ENCODE assay signal across 9 cellular contexts in the genomic region with DNA sequence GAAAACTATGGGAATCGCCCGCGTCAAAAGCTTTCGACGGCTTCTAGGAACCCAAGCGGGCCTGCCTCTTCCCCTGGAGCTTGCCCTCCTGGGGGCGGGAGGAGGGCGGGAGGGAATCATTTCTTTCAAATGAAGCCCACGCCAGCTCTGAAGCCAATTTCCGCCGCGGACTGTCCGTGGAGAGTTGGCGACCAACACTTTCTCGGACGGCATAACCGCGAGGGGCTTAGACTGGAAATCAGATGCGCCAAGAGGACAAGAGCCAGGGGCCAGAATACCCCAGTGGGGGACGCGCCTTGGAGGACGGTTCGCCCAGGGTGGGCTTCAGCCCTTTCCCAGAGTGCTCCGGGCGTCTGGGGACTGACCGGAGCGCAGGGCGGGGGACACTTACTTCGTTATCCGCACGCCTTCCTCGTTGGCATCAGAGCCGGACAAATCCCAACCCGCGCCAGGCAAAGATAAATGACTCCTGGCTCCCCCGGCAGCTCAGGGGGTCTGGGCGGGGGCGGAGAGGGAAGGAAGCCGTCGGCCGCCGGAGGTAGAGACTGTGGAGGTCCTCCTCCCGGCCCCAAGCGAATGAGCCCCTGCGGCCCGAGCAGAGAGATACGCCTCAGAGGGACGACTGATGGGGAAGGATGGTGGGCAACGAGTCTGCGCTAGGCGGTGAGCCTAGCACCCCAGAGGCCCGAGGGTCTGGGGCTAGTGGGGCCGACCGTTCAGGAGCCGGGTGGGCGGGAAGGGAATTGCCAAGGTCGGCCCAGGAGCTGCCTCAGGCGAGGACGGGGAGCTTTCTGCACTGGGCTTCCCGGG. TPM values are rescaled to one million over a fixed set of nuclear protein-coding genes. Genes with fewer than 3 reads are reported as not detected.
A peak's percentile ranks its signal among the peaks of the same experiment; 100 is the strongest.
DNase-seq lines count a peak whose midpoint lies in the region; ATAC-seq and TF ChIP-seq lines count a peak whose summit lies in the region.
"Had no signal": no experiment of that assay in that cellular context is flagged by ENCODE, and none has a peak within 500 bp of the region (broad histone marks: within the 10 kb centered on the region; RNA-seq: fewer than 3 reads in every experiment).

No MANE protein-coding gene starts in this region.

- H3K9me3 ChIP-seq in smooth muscle cell (replicated peaks; ENCODE audit: low read depth) = no peaks in the 10 kb centered on the region
- H3K9me3 ChIP-seq: SJSA1 had no signal

- H3K4me3 ChIP-seq in iPS-11a (ENCODE audit: low read depth, low read length) = peak overlapping the region; percentile 41
- H3K4me3 ChIP-seq in smooth muscle cell = peak overlapping the region; percentile 62

- H3K4me1 Mint-ChIP-seq in activated CD4-positive, alpha-beta T cell treated with anti-CD3 and anti-CD28 coated beads for 36 hours = peaks cover 19% of the 10 kb centered on the region
- H3K4me1 Mint-ChIP-seq in activated T-cell treated with anti-CD3 and anti-CD28 coated beads, Interleukin-2, amount 50 U/mL, for 72 hours (ENCODE audit: low read depth) = peaks cover 32% of the 10 kb centered on the region

- H3K27me3 Mint-ChIP-seq in activated CD4-positive, alpha-beta T cell treated with anti-CD3 and anti-CD28 coated beads for 36 hours = peaks cover 49% of the 10 kb centered on the region
- peaks cover 66% of the 10 kb centered on the region for H3K27me3 Mint-ChIP-seq in activated T-cell treated with anti-CD3 and anti-CD28 coated beads, Interleukin-2, amount 50 U/mL, for 72 hours (ENCODE audit: low read depth)

- H3K4me1 ChIP-seq in smooth muscle cell (ENCODE audit: low read depth) = peaks cover 10% of the 10 kb centered on the region

- intact Hi-C loops in activated CD4-positive, alpha-beta T cell treated with anti-CD3 and anti-CD28 coated beads for 36 hours (cut with DNase I, micrococcal nuclease) = loop anchor here in 1 of 2 experiments (2.0 to 10.0 kb wide), 4 partner anchors 390 to 1758 kb away; partner anchors contain the start of genes FTCDNL1, MARS2 and PLCL1

- CTCF ChIA-PET in activated CD4-positive, alpha-beta T cell treated with anti-CD3 and anti-CD28 coated beads for 36 hours (lab: Charles Lee) = interaction anchor here (0.6 to 0.7 kb wide), 3 partner anchors 8 to 53 kb away, joined by 3 read pairs; no protein-coding TSS in a partner anchor

- no peak overlapping the region for H2AFZ ChIP-seq in smooth muscle cell (ENCODE audit: low read depth)

- no peaks in the 10 kb centered on the region for H3F3A ChIP-seq in smooth muscle cell (ENCODE audit: low read depth)

- TF ChIP-seq CTCF in smooth muscle cell (IDR thresholded peaks at IDR 0.05; ENCODE audit: borderline replicate concordance, insufficient read depth, poor library complexity, severe bottlenecking) = no peak

- peak overlapping the region; percentile 44 for H3K4me3 Mint-ChIP-seq in activated CD4-positive, alpha-beta T cell treated with anti-CD3 and anti-CD28 coated beads for 36 hours
- H3K4me3 Mint-ChIP-seq in activated T-cell treated with anti-CD3 and anti-CD28 coated beads, Interleukin-2, amount 50 U/mL, for 72 hours = peak overlapping the region; percentile 73 to 76

- peak; percentile 9 for DNase-seq in activated CD4-positive, alpha-beta T cell treated with anti-CD3 and anti-CD28 coated beads for 36 hours
- no peak for DNase-seq in activated CD4-positive, alpha-beta T cell treated with anti-CD3 and anti-CD28 coated beads, Interleukin-2, amount 50 U/mL, for 1 hour
- peak in 1 of 2 donors; percentile 1 for DNase-seq in activated T-cell treated with anti-CD3 and anti-CD28 coated beads, Interleukin-2, amount 50 U/mL, for 72 hours
- no peak for DNase-seq in smooth muscle cell (lab: John Stamatoyannopoulos, UW; ENCODE audit: unreplicated experiment)
- DNase-seq in NCI-H748 treated with DMSO at 0.1 percent for 48 hours (lab: John Stamatoyannopoulos, UW) = no peak
- no peak for DNase-seq in NOMO-1 treated with DMSO at 0.1 percent for 48 hours (lab: John Stamatoyannopoulos, UW; ENCODE audit: unreplicated experiment)
- no peak for DNase-seq in GM19240 (ENCODE audit: insufficient read length, low spot score)

- WGBS in smooth muscle cell (ENCODE audit: low lambda C conversion rate) = 4% methylated on average over 50 of the region's 60 CpGs

- H3K9ac ChIP-seq in smooth muscle cell (ENCODE audit: low read depth) = no peak overlapping the region

- no peaks in the 10 kb centered on the region for H3K36me3 ChIP-seq in smooth muscle cell (ENCODE audit: low read depth)

- H4K20me1 ChIP-seq in smooth muscle cell (ENCODE audit: low read depth) = no peaks in the 10 kb centered on the region

- H3K9me3 Mint-ChIP-seq in activated CD4-positive, alpha-beta T cell treated with anti-CD3 and anti-CD28 coated beads for 36 hours (ENCODE audit: low read depth) = no peaks in the 10 kb centered on the region
- H3K9me3 Mint-ChIP-seq in activated T-cell treated with anti-CD3 and anti-CD28 coated beads, Interleukin-2, amount 50 U/mL, for 72 hours = no peaks in the 10 kb centered on the region

- ATAC-seq in activated CD4-positive, alpha-beta T cell treated with anti-CD3 and anti-CD28 coated beads for 36 hours = no peak
- ATAC-seq in activated T-cell treated with anti-CD3 and anti-CD28 coated beads, Interleukin-2, amount 50 U/mL, for 72 hours (replicated peaks in 1 of 2) = no peak

- H3K4me2 ChIP-seq in smooth muscle cell = peak overlapping the region; percentile 95

- no peak overlapping the region for H3K27ac ChIP-seq in smooth muscle cell (ENCODE audit: low read depth)

- H3K36me3 Mint-ChIP-seq in activated CD4-positive, alpha-beta T cell treated with anti-CD3 and anti-CD28 coated beads for 36 hours (ENCODE audit: low read depth) = no peaks in the 10 kb centered on the region
- peaks cover 4 to 5% of the 10 kb centered on the region in 2 donors for H3K36me3 Mint-ChIP-seq in activated T-cell treated with anti-CD3 and anti-CD28 coated beads, Interleukin-2, amount 50 U/mL, for 72 hours (ENCODE audit: insufficient read depth in 2 of 2)

- POLR2A ChIA-PET in activated CD4-positive, alpha-beta T cell treated with anti-CD3 and anti-CD28 coated beads for 36 hours (lab: Charles Lee) = no interaction called here

- no peaks in the 10 kb centered on the region for H3K79me2 ChIP-seq in smooth muscle cell (ENCODE audit: low read depth)

- peaks cover 78% of the 10 kb centered on the region for H3K27me3 ChIP-seq in smooth muscle cell (ENCODE audit: low read depth)
- H3K27me3 ChIP-seq: SJSA1 had no signal

- no peak overlapping the region for H3K27ac Mint-ChIP-seq in activated CD4-positive, alpha-beta T cell treated with anti-CD3 and anti-CD28 coated beads for 36 hours
- H3K27ac Mint-ChIP-seq in activated T-cell treated with anti-CD3 and anti-CD28 coated beads, Interleukin-2, amount 50 U/mL, for 72 hours = no peak overlapping the region

RNA-seq across cellular contexts. Expression of gene SATB2, which starts 4.6 kb away (rescaled TPM):
- total RNA-seq in activated CD4-positive, alpha-beta T cell treated with anti-CD3 and anti-CD28 coated beads for 36 hours = under 1 TPM; 0.07 to 0.21 TPM
- total RNA-seq in activated T-cell treated with anti-CD3 and anti-CD28 coated beads, Interleukin-2, amount 50 U/mL, for 72 hours = under 1 TPM; 0.65 to 0.82 TPM
- total RNA-seq in smooth muscle cell = 2.0 and 12.5 TPM in 2 replicates
- 0.47 and 0.73 TPM in 2 replicates for polyA plus RNA-seq in smooth muscle cell
